In the genomic region with DNA sequence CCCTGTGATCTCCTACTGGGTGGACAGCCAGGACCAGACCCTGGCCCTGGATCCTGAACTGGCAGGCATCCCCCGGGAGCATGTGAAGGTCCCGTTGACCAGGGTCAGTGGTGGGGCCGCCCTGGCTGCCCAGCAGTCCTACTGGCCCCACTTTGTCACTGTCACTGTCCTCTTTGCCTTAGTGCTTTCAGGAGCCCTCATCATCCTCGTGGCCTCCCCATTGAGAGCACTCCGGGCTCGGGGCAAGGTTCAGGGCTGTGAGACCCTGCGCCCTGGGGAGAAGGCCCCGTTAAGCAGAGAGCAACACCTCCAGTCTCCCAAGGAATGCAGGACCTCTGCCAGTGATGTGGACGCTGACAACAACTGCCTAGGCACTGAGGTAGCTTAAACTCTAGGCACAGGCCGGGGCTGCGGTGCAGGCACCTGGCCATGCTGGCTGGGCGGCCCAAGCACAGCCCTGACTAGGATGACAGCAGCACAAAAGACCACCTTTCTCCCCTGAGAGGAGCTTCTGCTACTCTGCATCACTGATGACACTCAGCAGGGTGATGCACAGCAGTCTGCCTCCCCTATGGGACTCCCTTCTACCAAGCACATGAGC, we compare ENCODE assay signal across 18 cellular contexts. TPM values are rescaled to one million over a fixed set of nuclear protein-coding genes. Genes with fewer than 3 reads are reported as not detected.
A peak's percentile ranks its signal among the peaks of the same experiment; 100 is the strongest.
DNase-seq lines count a peak whose midpoint lies in the region; ATAC-seq and TF ChIP-seq lines count a peak whose summit lies in the region.
"Had no signal": no experiment of that assay in that cellular context is flagged by ENCODE, and none has a peak within 500 bp of the region (broad histone marks: within the 10 kb centered on the region; RNA-seq: fewer than 3 reads in every experiment).

No MANE protein-coding gene starts in this region.

- TF ChIP-seq CTCF in GM10248 (IDR thresholded peaks at IDR 0.05; ENCODE audit: control extremely low read depth, extremely low read depth, low read depth, missing control alignments), result no peak
- no peak for TF ChIP-seq CTCF in glutamatergic neuron (IDR thresholded peaks at IDR 0.05; ENCODE audit: partially characterized antibody, unreplicated experiment)
- no peak for TF ChIP-seq CTCF in lower leg skin (IDR thresholded peaks at IDR 0.05)

- peaks cover 5% of the 10 kb centered on the region for H3K9me3 Mint-ChIP-seq in glutamatergic neuron (ENCODE audit: unreplicated experiment)

- 82 to 87% methylated on average over 11 to 12 of the region's 12 CpGs for WGBS in lower leg skin, 2 donors
- no CpG with 5 or more reads among the region's 12 CpGs for WGBS in trophoblast cell (ENCODE audit: extremely low coverage, insufficient coverage, insufficient read length)

- H3K79me1 ChIP-seq in trophoblast cell (ENCODE audit: low read length), result peaks cover 3% of the 10 kb centered on the region

- CTCF ChIA-PET in GM10248 (lab: Yijun Ruan, JAX), result interaction anchor here (1.3 to 1.9 kb wide), 3 partner anchors 14 to 48 kb away, joined by 3 to 9 read pairs (median 3); no protein-coding TSS in a partner anchor

- H3K4me3 ChIP-seq in HUES6 (ENCODE audit: low read depth, low read length) (no peak overlapping the region), lower leg skin (ENCODE audit: low read depth, poor library complexity, severe bottlenecking) (no peak overlapping the region), trophoblast cell (ENCODE audit: low read depth, low read length) (no peak overlapping the region)
- H3K4me3 ChIP-seq: BLaER1 had no signal

- POLR2A ChIA-PET in GM10248 (lab: Yijun Ruan, JAX), result no interaction called here

- no peak for TF ChIP-seq POLR2A in lower leg skin (IDR thresholded peaks at IDR 0.05)

- no peak overlapping the region for H2BK5ac ChIP-seq in trophoblast cell (ENCODE audit: low read depth, low read length, poor library complexity)

- H3K18ac ChIP-seq in trophoblast cell (ENCODE audit: low read length), result no peak overlapping the region

- intact Hi-C loops in lower leg skin (cut with DNase I; ENCODE audit: low total_unique reads), result no loop called here

- H3K14ac ChIP-seq in trophoblast cell (ENCODE audit: low read length), result no peak overlapping the region

- H3K9ac ChIP-seq in HUES6 (ENCODE audit: low read length) (no peak overlapping the region), trophoblast cell (ENCODE audit: low read length) (no peak overlapping the region)
- H3K9ac ChIP-seq: BLaER1 had no signal

- peaks cover 11% of the 10 kb centered on the region for H3K27me3 Mint-ChIP-seq in glutamatergic neuron (ENCODE audit: unreplicated experiment)

- no peak overlapping the region for H2BK120ac ChIP-seq in trophoblast cell (ENCODE audit: insufficient read depth, low read length, poor library complexity)

- H4K12ac ChIP-seq in trophoblast cell (ENCODE audit: low read depth, low read length), result no peak overlapping the region

- no peaks in the 10 kb centered on the region for H3K27me3 ChIP-seq in HUES6 (ENCODE audit: control insufficient read depth, insufficient read depth, low read length)
- H3K27me3 ChIP-seq in trophoblast cell (ENCODE audit: insufficient read depth, low read length), result no peaks in the 10 kb centered on the region
- H3K27me3 ChIP-seq: BLaER1 had no signal

- H3K27ac ChIP-seq in HUES6 (ENCODE audit: low read depth, low read length), result 0 out of 2 replicates have a peak overlapping the region, but pooled peaks have one; percentile 26
- H3K27ac ChIP-seq in trophoblast cell (ENCODE audit: low read depth, low read length), result no peak overlapping the region
- H3K27ac ChIP-seq: BLaER1 had no signal

- H3K36me3 Mint-ChIP-seq in glutamatergic neuron (ENCODE audit: unreplicated experiment), result no peaks in the 10 kb centered on the region

- no peaks in the 10 kb centered on the region for H3K79me2 ChIP-seq in trophoblast cell (ENCODE audit: control insufficient read depth, insufficient read depth, low read length, poor library complexity)

- no peak overlapping the region for H3K4me3 Mint-ChIP-seq in glutamatergic neuron (ENCODE audit: unreplicated experiment)

- ATAC-seq in stimulated activated naive CD8-positive, alpha-beta T cell treated with anti-CD3 and anti-CD28 coated beads, Interleukin-15, Interleukin-2, amounts not matched to agents 100 U/mL and 50 U/mL, for 24 hours, result peak; percentile 6
- no peak for ATAC-seq in GM21737 (IDR thresholded peaks at IDR 0.05; ENCODE audit: unreplicated experiment)
- ATAC-seq: SK-N-SH treated with all-trans-retinoic acid at 6 μM for 48 hours had no signal

- H4K91ac ChIP-seq in trophoblast cell (ENCODE audit: low read depth, low read length), result no peak overlapping the region

- H3K27ac Mint-ChIP-seq in glutamatergic neuron (ENCODE audit: unreplicated experiment), result peak overlapping the region; percentile 5

- H3K36me3 ChIP-seq in HUES6 (ENCODE audit: control insufficient read depth, insufficient read depth, low read length) (0 out of 2 replicates have a peak, but pooled peaks cover 3% of the 10 kb centered on the region), trophoblast cell (ENCODE audit: control insufficient read depth in 1 of 2, insufficient read depth in 2 of 2, low read length in 2 of 2) (no peaks in the 10 kb centered on the region)

- no peak overlapping the region for H3K4ac ChIP-seq in trophoblast cell (ENCODE audit: low read depth, low read length)

- H3K4me2 ChIP-seq in trophoblast cell (ENCODE audit: low read length), result no peak overlapping the region
- H3K4me2 ChIP-seq: BLaER1 had no signal

- DNase-seq in GM10248 (ENCODE audit: extremely low spot score), result peak; percentile 12
- no peak for DNase-seq in glutamatergic neuron
- DNase-seq in stimulated activated naive CD8-positive, alpha-beta T cell treated with anti-CD3 and anti-CD28 coated beads, Interleukin-15, Interleukin-2, amounts not matched to agents 100 U/mL and 50 U/mL, for 24 hours, result no peak
- no peak for DNase-seq in lower leg skin (ENCODE audit: low spot score in 2 of 2)
- no peak for DNase-seq in NCI-H128 (lab: John Stamatoyannopoulos, UW; ENCODE audit: unreplicated experiment)
- DNase-seq in trophoblast cell, result no peak
- DNase-seq: DMS153, EL, HCEC 1CT, KG1, NCI-H1092, NCI-H1694 treated with DMSO at 0.1 percent for 48 hours, NCI-H69, Right ventricle myocardium superior had no signal

- H2AK5ac ChIP-seq in trophoblast cell (ENCODE audit: low read length), result no peak overlapping the region

- H2BK12ac ChIP-seq in trophoblast cell (ENCODE audit: low read length), result no peak overlapping the region

- H3K23ac ChIP-seq in trophoblast cell (ENCODE audit: low read length), result no peak overlapping the region

- H3K4me1 ChIP-seq in HUES6 (ENCODE audit: control insufficient read depth, insufficient read depth, low read length) (peaks cover 43% of the 10 kb centered on the region), trophoblast cell (ENCODE audit: control insufficient read depth in 1 of 2, insufficient read depth in 2 of 2, low read length in 2 of 2) (peaks cover 2% of the 10 kb centered on the region in 2 experiments)

- H3K9me3 ChIP-seq in HUES6 (ENCODE audit: control insufficient read depth, insufficient read depth, low read depth, low read length) (no peaks in the 10 kb centered on the region), trophoblast cell (ENCODE audit: insufficient read depth, low read depth, low read length) (no peaks in the 10 kb centered on the region)
- H3K9me3 ChIP-seq: BLaER1 had no signal

- H4K8ac ChIP-seq in trophoblast cell (ENCODE audit: low read depth, low read length), result no peak overlapping the region

- peaks cover 12% of the 10 kb centered on the region for H3K4me1 Mint-ChIP-seq in glutamatergic neuron (ENCODE audit: low read depth, unreplicated experiment)

- H2AFZ ChIP-seq in trophoblast cell (ENCODE audit: insufficient read depth, low read length, poor library complexity), result no peak overlapping the region

RNA-seq across cellular contexts. Expression of a gene that starts 17.2 kb away (rescaled TPM):
- total RNA-seq in glutamatergic neuron (ENCODE audit: unreplicated experiment) (66.0 TPM), lower leg skin (10 to 100 TPM; 11.3 to 15.3 (median 13.3) TPM)
- polyA plus RNA-seq in trophoblast cell (2013), result 15.7 and 16.0 TPM in 2 replicates

RNA-seq across cellular contexts. Expression of a gene that starts 23.3 kb away (rescaled TPM):
- total RNA-seq in glutamatergic neuron (ENCODE audit: unreplicated experiment), result 4.0 TPM
- total RNA-seq in lower leg skin, result 10 to 100 TPM; 30.5 to 45.4 (median 41.4) TPM
- 0.47 and 0.83 TPM in 2 replicates for polyA plus RNA-seq in trophoblast cell (2013)

RNA-seq across cellular contexts. Expression of a gene that starts 36.1 kb away (rescaled TPM):
- total RNA-seq in glutamatergic neuron (ENCODE audit: unreplicated experiment) (31.6 TPM), lower leg skin (10 to 100 TPM; 62.9 to 83.6 (median 71.1) TPM)
- 63.3 and 68.8 TPM in 2 replicates for polyA plus RNA-seq in trophoblast cell (2013)
